In the genomic region with DNA sequence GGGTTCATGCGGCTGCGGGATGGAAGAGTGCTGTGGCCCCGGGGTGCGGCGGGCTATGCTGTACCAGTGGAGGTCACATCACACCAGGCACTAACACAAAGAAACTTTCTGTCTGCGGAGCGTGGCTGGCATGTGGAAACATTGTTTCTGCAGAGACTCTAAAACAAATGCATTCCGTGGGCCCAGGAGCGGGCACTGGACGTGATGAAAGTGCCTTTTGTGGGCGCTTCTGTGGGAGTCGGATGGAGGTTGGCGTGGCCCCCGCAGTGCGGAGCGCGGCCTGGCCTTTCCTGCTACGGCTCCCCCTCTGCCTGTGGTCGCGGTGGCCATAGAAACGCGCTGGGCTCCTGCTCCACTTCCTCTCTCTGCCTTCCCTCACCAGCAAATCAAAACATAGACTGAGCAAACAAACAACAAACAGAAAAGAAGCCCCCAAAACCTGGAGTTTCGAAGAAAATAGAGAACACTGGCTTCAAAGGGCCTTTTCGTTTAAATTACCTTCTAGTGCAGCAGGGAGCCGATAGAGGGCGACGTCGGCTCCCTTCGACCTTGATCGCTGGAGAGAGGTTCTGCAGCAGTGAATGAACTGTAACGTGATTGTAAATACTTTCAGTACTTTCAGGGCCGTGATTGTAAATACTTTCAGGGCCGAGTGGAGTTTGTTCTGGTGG, we compare ENCODE assay signal across 1 cellular context.
TF ChIP-seq lines count a peak whose summit lies in the region.

No MANE protein-coding gene starts in this region.

TF ChIP-seq in H1, 55 proteins besides CTCF, POLR2A, EP300 and RAD21:
- TF ChIP-seq CREB1 (IDR thresholded peaks at IDR 0.05) (0 out of 2 replicates have a peak, but pooled peaks have one; percentile 12), FOSL1 (IDR thresholded peaks at IDR 0.05; ENCODE audit: insufficient read depth, low read depth, low read length) (no peak), TAF7 (optimal IDR thresholded peaks at IDR 0.05; ENCODE audit: borderline replicate concordance, low read depth, low read length) (no peak)
